In genomic region chr1:6105218-6105679, GRCh38 we compare ENCODE assay signal across 22 cellular contexts. TPM values are rescaled to one million over a fixed set of nuclear protein-coding genes. Genes with fewer than 3 reads are reported as not detected.
A peak's percentile ranks its signal among the peaks of the same experiment; 100 is the strongest.
DNase-seq lines count a peak whose midpoint lies in the region; ATAC-seq, FAIRE-seq and TF ChIP-seq lines count a peak whose summit lies in the region.
"Had no signal": no experiment of that assay in that cellular context is flagged by ENCODE, and none has a peak within 500 bp of the region (broad histone marks: within the 10 kb centered on the region; RNA-seq: fewer than 3 reads in every experiment).

No MANE protein-coding gene starts in this region.

- H3K4me1 ChIP-seq in A549 (no peaks in the 10 kb centered on the region), endodermal cell (ENCODE audit: control insufficient read depth, insufficient read depth, low read length) (no peaks in the 10 kb centered on the region)
- H3K4me1 ChIP-seq: psoas muscle had no signal

- H3K36me3 Mint-ChIP-seq in endodermal cell (ENCODE audit: low read depth): no peaks in the 10 kb centered on the region
- H3K36me3 Mint-ChIP-seq: activated naive CD4-positive, alpha-beta T cell treated with anti-CD3 and anti-CD28 coated beads, Interleukin-2, amount 10 ng/mL, durations not matched to agents 7 days and 5 days had no signal

- H3K9ac ChIP-seq in endodermal cell (ENCODE audit: extremely low read depth, low read length, poor library complexity, severe bottlenecking): no peak overlapping the region

- POLR2A ChIA-PET in A549 (lab: Yijun Ruan, JAX): no interaction called here

- H3K27ac ChIP-seq in A549: no peak overlapping the region
- H3K27ac ChIP-seq in endodermal cell (ENCODE audit: low read depth, low read length): no peak overlapping the region
- H3K27ac ChIP-seq: psoas muscle had no signal

- no peak for TF ChIP-seq RAD21 in A549 (conservative IDR thresholded peaks at IDR 0.05 in 1 of 2, IDR thresholded peaks at IDR 0.05 in 1 of 2)

- CTCF ChIA-PET in A549 (lab: Yijun Ruan, JAX): interaction anchor here (1.3 to 1.4 kb wide), 2 partner anchors 10 to 66 kb away, joined by 4 to 5 read pairs; no protein-coding TSS in a partner anchor

- ATAC-seq in A549 (no peak), HG02642 (IDR thresholded peaks at IDR 0.05; ENCODE audit: poor library complexity, unreplicated experiment) (no peak)
- no peak for ATAC-seq in stimulated activated naive CD8-positive, alpha-beta T cell treated with anti-CD3 and anti-CD28 coated beads, Interleukin-15, Interleukin-2, amounts not matched to agents 100 U/mL and 50 U/mL, for 24 hours
- ATAC-seq: effector memory CD8-positive, alpha-beta T cell; psoas muscle had no signal

- H3K9me3 ChIP-seq in A549 (no peaks in the 10 kb centered on the region), endodermal cell (ENCODE audit: control insufficient read depth, low read length) (no peaks in the 10 kb centered on the region)
- H3K9me3 ChIP-seq: psoas muscle had no signal

- TF ChIP-seq EP300 in A549 (IDR thresholded peaks at IDR 0.05): no peak

- no peaks in the 10 kb centered on the region for H3K27me3 ChIP-seq in endodermal cell (ENCODE audit: control insufficient read depth, insufficient read depth, low read length, poor library complexity, severe bottlenecking)

- no peaks in the 10 kb centered on the region for H3K9me3 Mint-ChIP-seq in endodermal cell
- H3K9me3 Mint-ChIP-seq: effector memory CD8-positive, alpha-beta T cell; nephron had no signal

- DNase-seq in A549 (ENCODE audit: low read depth in 1 of 2, low spot score in 1 of 2) (no peak), COLO668 (lab: John Stamatoyannopoulos, UW; ENCODE audit: unreplicated experiment) (peak; percentile 53), NAMALWA (ENCODE audit: low spot score) (peak; percentile 58), endodermal cell (no peak)
- no peak for DNase-seq in stimulated activated naive CD8-positive, alpha-beta T cell treated with anti-CD3 and anti-CD28 coated beads, Interleukin-15, Interleukin-2, amounts not matched to agents 100 U/mL and 50 U/mL, for 24 hours
- no peak for DNase-seq in stimulated activated CD4-positive, alpha-beta T cell treated with anti-CD3 and anti-CD28 coated beads, Interleukin-15, amount 100 ng/mL, for 24 hours
- DNase-seq in activated CD4-positive, CD25-positive, alpha-beta regulatory T cell treated with anti-CD3 and anti-CD28 coated beads, Interleukin-2, amount 50 U/mL, for 72 hours: no peak
- DNase-seq: activated CD4-positive, alpha-beta T cell treated with anti-CD3 and anti-CD28 coated beads, Interleukin-2, amount 50 U/mL, for 1 hour; activated naive CD4-positive, alpha-beta T cell treated with anti-CD3 and anti-CD28 coated beads, Interleukin-2, amount 10 ng/mL, durations not matched to agents 7 days and 5 days; activated T-cell treated with anti-CD3 and anti-CD28 coated beads, Interleukin-2, amount 50 U/mL, for 1 hour; effector memory CD8-positive, alpha-beta T cell; mesenchymal stem cell; NCI-H187; NCI-H446 treated with DMSO at 0.1 percent for 48 hours had no signal

- no peak overlapping the region for H3K4me3 ChIP-seq in A549
- H3K4me3 ChIP-seq in endodermal cell (ENCODE audit: low read length): no peak overlapping the region
- H3K4me3 ChIP-seq: psoas muscle had no signal

- TF ChIP-seq CTCF in A549 (IDR thresholded peaks at IDR 0.05) (no peak), endodermal cell (conservative IDR thresholded peaks at IDR 0.05) (peak; percentile 17)

- WGBS in A549 (ENCODE audit: missing lambda C conversion rate): 27% methylated on average over 10 of the region's 12 CpGs
- WGBS in endodermal cell (ENCODE audit: insufficient coverage in 1 of 2, insufficient read length in 1 of 2), 2 experiments: 87 to 90% methylated on average over 8 to 12 of the region's 12 CpGs

- H3K4me2 ChIP-seq in A549: no peak overlapping the region

- no peak for TF ChIP-seq POLR2A in A549 (IDR thresholded peaks at IDR 0.05; ENCODE audit: low read length)

- H3K36me3 ChIP-seq in endodermal cell (ENCODE audit: control insufficient read depth, insufficient read depth, low read length): no peaks in the 10 kb centered on the region

- H3K27me3 Mint-ChIP-seq in endodermal cell (ENCODE audit: insufficient read depth): no peaks in the 10 kb centered on the region

- FAIRE-seq in A549 (lab: Jason Lieb, UNC): no peak
- FAIRE-seq: astrocyte, GM12892, HTR-8/SVneo, islet of Langerhans had no signal

- no peak overlapping the region for H3K4me3 Mint-ChIP-seq in endodermal cell
- H3K4me3 Mint-ChIP-seq: activated naive CD4-positive, alpha-beta T cell treated with anti-CD3 and anti-CD28 coated beads, Interleukin-2, amount 10 ng/mL, durations not matched to agents 7 days and 5 days; B cell; effector memory CD8-positive, alpha-beta T cell; nephron had no signal

- no peak overlapping the region for H3K27ac Mint-ChIP-seq in endodermal cell
- H3K27ac Mint-ChIP-seq: activated naive CD4-positive, alpha-beta T cell treated with anti-CD3 and anti-CD28 coated beads, Interleukin-2, amount 10 ng/mL, durations not matched to agents 7 days and 5 days; B cell; effector memory CD8-positive, alpha-beta T cell; nephron had no signal

- no peaks in the 10 kb centered on the region for H3K4me1 Mint-ChIP-seq in endodermal cell
- H3K4me1 Mint-ChIP-seq: activated naive CD4-positive, alpha-beta T cell treated with anti-CD3 and anti-CD28 coated beads, Interleukin-2, amount 10 ng/mL, durations not matched to agents 7 days and 5 days; B cell; nephron had no signal

TF ChIP-seq in A549, 52 proteins besides CTCF, POLR2A, EP300 and RAD21:
- TF ChIP-seq MAFK (IDR thresholded peaks at IDR 0.05; ENCODE audit: partially characterized antibody) (peak; percentile 85), PBX3 (IDR thresholded peaks at IDR 0.05) (no peak), TFCP2L1 (CRISPR knock-in tag; IDR thresholded peaks at IDR 0.05) (no peak), NR3C1 (IDR thresholded peaks at IDR 0.05) (no peak)

RNA-seq across cellular contexts. Expression of gene KCNAB2, which starts 59.6 kb away (rescaled TPM):
- polyA plus RNA-seq in A549 (2011; rRNA removed) (6.4 and 7.3 TPM in 2 replicates), A549 (2017; fragmentation: RNase III; extraction: RNeasy Plus Mini Kit Qiagen cat#74134 plus additional on column Dnase treatment) (9.9 to 11.1 TPM (median 9.9 TPM) in 3 replicates)
- polyA plus RNA-seq in A549 (2012; cell fraction: cytosol; rRNA removed): 6.7 and 7.7 TPM in 2 replicates
- polyA plus RNA-seq in A549 (2012; cell fraction: nucleus; rRNA removed): 13.2 and 15.0 TPM in 2 replicates
- 6.0 and 6.1 TPM in 2 replicates for polyA minus RNA-seq in A549 (2011; rRNA and poly(A)+ RNA removed)
- total RNA-seq in endodermal cell: 10 to 100 TPM; 14.9 to 22.9 TPM
- polyA plus RNA-seq in endodermal cell (2013, experiment 1 of 2): 6.6 TPM
- 6.0 TPM for polyA plus RNA-seq in endodermal cell (2013, experiment 2 of 2)

Comparison
In these comparisons a context has a peak if more than half of its experiments do, and no peak if none do; other contexts are left out.
1. DNase-seq: peak in COLO668 (single experiment) and NAMALWA (single experiment); none in A549 (0 of 2), endodermal cell (single experiment), stimulated activated naive CD8-positive, alpha-beta T cell treated with anti-CD3 and anti-CD28 coated beads, Interleukin-15, Interleukin-2, amounts not matched to agents 100 U/mL and 50 U/mL, for 24 hours (single experiment), stimulated activated CD4-positive, alpha-beta T cell treated with anti-CD3 and anti-CD28 coated beads, Interleukin-15, amount 100 ng/mL, for 24 hours (single experiment) and activated CD4-positive, CD25-positive, alpha-beta regulatory T cell treated with anti-CD3 and anti-CD28 coated beads, Interleukin-2, amount 50 U/mL, for 72 hours (single experiment).